11 cellular contexts compared by ENCODE assay signal in the genomic region with DNA sequence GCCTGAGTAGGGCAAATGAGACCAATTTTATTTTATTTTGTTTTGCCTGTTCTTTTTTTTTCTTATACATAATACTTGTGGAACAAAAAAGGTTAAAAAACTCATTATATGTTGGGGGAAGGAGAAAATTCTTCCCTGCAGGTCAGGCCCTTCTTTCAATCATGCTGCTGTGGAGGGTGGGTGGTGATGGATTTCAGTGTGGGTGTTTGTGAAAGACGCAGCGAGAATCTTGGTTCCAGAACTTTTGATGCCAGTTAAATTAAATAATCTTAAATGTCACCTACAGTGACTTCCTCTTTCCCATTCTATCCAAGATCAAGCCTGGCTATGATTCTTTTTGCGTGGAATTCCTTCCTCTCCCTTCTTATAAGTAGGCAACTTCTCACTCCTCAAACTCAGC.
"Had no signal": no experiment of that assay in that cellular context is flagged by ENCODE, and none has a peak within 500 bp of the region (broad histone marks: within the 10 kb centered on the region; RNA-seq: fewer than 3 reads in every experiment).

No MANE protein-coding gene starts in this region.

- FAIRE-seq: H1, H54 had no signal

- ATAC-seq: GM23338, HCT116 had no signal

- H3K4me3 ChIP-seq: GM23248, GM23338, HAP-1 had no signal

- H3K27ac ChIP-seq: GM23248 had no signal

- H3K36me3 ChIP-seq: HAP-1 had no signal

- H3K9me3 ChIP-seq: HAP-1 had no signal

- H3K4me2 ChIP-seq: GM23338 had no signal

- H2AFZ ChIP-seq: GM23248, GM23338 had no signal

- DNase-seq: GM23248, GOT3, H7, H9, HCEC 1CT, HFFc6 had no signal

- H3K4me1 ChIP-seq: HAP-1 had no signal

- H3K9ac ChIP-seq: GM23248 had no signal
